Comparison of ENCODE assay signal across 24 cellular contexts in genomic region chr1:87786218-87786617, GRCh38.
DNase-seq lines count a peak whose midpoint lies in the region; ATAC-seq, FAIRE-seq and TF ChIP-seq lines count a peak whose summit lies in the region.
"Had no signal": no experiment of that assay in that cellular context is flagged by ENCODE, and none has a peak within 500 bp of the region (broad histone marks: within the 10 kb centered on the region; RNA-seq: fewer than 3 reads in every experiment).

No MANE protein-coding gene starts in this region.

- no peak for TF ChIP-seq EP300 in A549 (IDR thresholded peaks at IDR 0.05)
- no peak for TF ChIP-seq EP300 in K562 (IDR thresholded peaks at IDR 0.05; ENCODE audit: low read length)

- POLR2A ChIA-PET in A549 (lab: Yijun Ruan, JAX), result no interaction called here
- POLR2A ChIA-PET in K562 (lab: Yijun Ruan, JAX), result no interaction called here

- DNase-seq in A549 (ENCODE audit: low read depth in 1 of 2, low spot score in 1 of 2), result no peak
- no peak for DNase-seq in K562 (ENCODE audit: extremely low read depth in 1 of 4, low spot score in 3 of 4)
- no peak for DNase-seq in pancreas
- DNase-seq in NCI-H2196 (lab: John Stamatoyannopoulos, UW; ENCODE audit: unreplicated experiment), result no peak
- no peak for DNase-seq in GM19238 (ENCODE audit: insufficient read length, low spot score)
- DNase-seq: 8988T; CD4-positive, CD25-positive, alpha-beta regulatory T cell; CD8-positive, alpha-beta T cell; DMS 273 treated with DMSO at 0.1 percent for 48 hours; DMS79; EL; GDM1; GOT3 had no signal

- no peaks in the 10 kb centered on the region for H3K79me2 ChIP-seq in K562 (ENCODE audit: control insufficient read depth, insufficient read depth, low read length)

- TF ChIP-seq CTCF in A549 (IDR thresholded peaks at IDR 0.05) (no peak), K562 (IDR thresholded peaks at IDR 0.05 in 2 of 3, conservative IDR thresholded peaks at IDR 0.05 in 1 of 3; ENCODE audit: insufficient read depth in 2 of 3, low read depth in 1 of 3, low read length in 3 of 3) (no peak), pancreas (IDR thresholded peaks at IDR 0.05) (no peak)

- peak overlapping the region in 1 of 2 experiments; percentile 44; a peak in 1 of 6 replicates for H3K27ac ChIP-seq in A549
- peak overlapping the region; percentile 55; the same call in 2 of the 3 replicates for H3K27ac ChIP-seq in K562 (ENCODE audit: extremely low read depth, low read depth, low read length)
- peak overlapping the region; percentile 80 for H3K27ac ChIP-seq in mesodermal cell (ENCODE audit: low read depth, low read length, severe bottlenecking)
- H3K27ac ChIP-seq in pancreas, result peak overlapping the region in 2 of 4 donors; percentile 12 to 45
- H3K27ac ChIP-seq: BLaER1, C4-2B had no signal

- H3K27me3 Mint-ChIP-seq in activated T-helper 17 cell treated with anti-CD3 and anti-CD28 coated beads, Interleukin-2, amount 50 U/mL, for 72 hours, result peaks cover 8% of the 10 kb centered on the region
- H3K27me3 Mint-ChIP-seq: B cell; CD4-positive, CD25-positive, alpha-beta regulatory T cell had no signal

- intact Hi-C loops in K562 (cut with micrococcal nuclease), result no loop called here
- intact Hi-C loops in pancreas (cut with DNase I), result no loop called here

- no peak for TF ChIP-seq POLR2A in A549 (IDR thresholded peaks at IDR 0.05; ENCODE audit: low read length)
- TF ChIP-seq POLR2A in K562 (conservative IDR thresholded peaks at IDR 0.05), result no peak

- H3K9ac ChIP-seq in K562 (ENCODE audit: insufficient read depth in 1 of 2, low read depth in 2 of 2, low read length in 2 of 2), result no peak overlapping the region
- H3K9ac ChIP-seq: BLaER1 had no signal

- H3K4me1 Mint-ChIP-seq in activated T-helper 17 cell treated with anti-CD3 and anti-CD28 coated beads, Interleukin-2, amount 50 U/mL, for 72 hours, result no peaks in the 10 kb centered on the region
- H3K4me1 Mint-ChIP-seq: B cell; CD4-positive, CD25-positive, alpha-beta regulatory T cell had no signal

- FAIRE-seq in A549 (lab: Jason Lieb, UNC), result no peak
- no peak for FAIRE-seq in K562 (lab: Jason Lieb, UNC)
- FAIRE-seq in pancreas (lab: Jason Lieb, UNC), result no peak
- FAIRE-seq: D721Med, GM12878, GM18507, H54 had no signal

- CTCF ChIA-PET in A549 (lab: Yijun Ruan, JAX) (interaction anchor here (1.1 kb wide), 1 partner anchor 215 kb away, joined by 3 read pairs; no protein-coding TSS in a partner anchor), K562 (lab: Yijun Ruan, JAX; ENCODE audit: low intra/inter-chr PET ratio) (no interaction called here)

- H3K27me3 ChIP-seq in K562 (ENCODE audit: control insufficient read depth in 2 of 2, insufficient read depth in 2 of 2, low read length in 2 of 2) (no peaks in the 10 kb centered on the region), pancreas (no peaks in the 10 kb centered on the region)
- H3K27me3 ChIP-seq: BLaER1 had no signal

- TF ChIP-seq RAD21 in A549 (conservative IDR thresholded peaks at IDR 0.05 in 1 of 2, IDR thresholded peaks at IDR 0.05 in 1 of 2) (no peak), K562 (CRISPR knock-in tag; conservative IDR thresholded peaks at IDR 0.05 in 1 of 2, IDR thresholded peaks at IDR 0.05 in 1 of 2) (no peak)

- ATAC-seq in A549, result no peak
- no peak for ATAC-seq in K562
- ATAC-seq in pancreas, result peak in 3 of 4 donors; percentile 11 to 66 (median 61)
- no peak for ATAC-seq in esophagus mucosa
- no peak for ATAC-seq in activated T-helper 17 cell treated with anti-CD3 and anti-CD28 coated beads, Interleukin-2, amount 50 U/mL, for 72 hours (replicated peaks)
- ATAC-seq: CD8-positive, alpha-beta T cell; GM12878 had no signal

- H3K4me3 ChIP-seq in A549, result no peak overlapping the region
- H3K4me3 ChIP-seq in K562, result no peak overlapping the region
- no peak overlapping the region for H3K4me3 ChIP-seq in mesodermal cell (ENCODE audit: extremely low read depth, insufficient read depth, low read length, poor library complexity, severe bottlenecking)
- H3K4me3 ChIP-seq in pancreas, result no peak overlapping the region
- H3K4me3 ChIP-seq: BLaER1, GM12878, HAP-1 had no signal

- no peaks in the 10 kb centered on the region for H3K9me1 ChIP-seq in K562 (ENCODE audit: control insufficient read depth, insufficient read depth, low read length)

- H3K27ac Mint-ChIP-seq in activated T-helper 17 cell treated with anti-CD3 and anti-CD28 coated beads, Interleukin-2, amount 50 U/mL, for 72 hours, result no peak overlapping the region
- H3K27ac Mint-ChIP-seq: B cell; CD4-positive, CD25-positive, alpha-beta regulatory T cell; CD8-positive, alpha-beta T cell had no signal

- H3K36me3 ChIP-seq in K562 (ENCODE audit: control insufficient read depth, insufficient read depth, low read length) (no peaks in the 10 kb centered on the region), mesodermal cell (ENCODE audit: control insufficient read depth, insufficient read depth, low read length) (no peaks in the 10 kb centered on the region), pancreas (no peaks in the 10 kb centered on the region)
- H3K36me3 ChIP-seq: BLaER1, HAP-1 had no signal

- no CpG with 5 or more reads among the region's 1 CpG for WGBS in A549 (ENCODE audit: missing lambda C conversion rate)
- 0% methylated on average over 1 of the region's 1 CpG for WGBS in K562 (ENCODE audit: insufficient coverage, low coverage, missing lambda C conversion rate)
- WGBS in mesodermal cell (ENCODE audit: insufficient coverage in 2 of 2), 2 experiments, result 91% methylated on average over 1 of the region's 1 CpG; no CpG with 5 or more reads in 1 of the 2 experiments
- 13 to 20% methylated on average over 1 of the region's 1 CpG for WGBS in pancreas, 2 donors

- H3K4me2 ChIP-seq in A549, result 0 out of 3 replicates have a peak overlapping the region, but pooled peaks have one; percentile 26
- no peak overlapping the region for H3K4me2 ChIP-seq in K562 (ENCODE audit: insufficient read depth, low read length)
- H3K4me2 ChIP-seq: BLaER1 had no signal

- no peaks in the 10 kb centered on the region for H3K9me3 Mint-ChIP-seq in activated T-helper 17 cell treated with anti-CD3 and anti-CD28 coated beads, Interleukin-2, amount 50 U/mL, for 72 hours
- H3K9me3 Mint-ChIP-seq: CD8-positive, alpha-beta T cell had no signal

- H3K9me3 ChIP-seq in A549, result no peaks in the 10 kb centered on the region
- H3K9me3 ChIP-seq in K562 (replicated peaks; ENCODE audit: control insufficient read depth, insufficient read depth, low read depth, low read length), result no peaks in the 10 kb centered on the region
- no peaks in the 10 kb centered on the region for H3K9me3 ChIP-seq in mesodermal cell (ENCODE audit: control insufficient read depth, low read length)
- no peaks in the 10 kb centered on the region for H3K9me3 ChIP-seq in pancreas
- H3K9me3 ChIP-seq: BLaER1, HAP-1 had no signal

- no peak overlapping the region for H3K4me3 Mint-ChIP-seq in activated T-helper 17 cell treated with anti-CD3 and anti-CD28 coated beads, Interleukin-2, amount 50 U/mL, for 72 hours
- H3K4me3 Mint-ChIP-seq: B cell; CD4-positive, CD25-positive, alpha-beta regulatory T cell; CD8-positive, alpha-beta T cell had no signal

- H3K4me1 ChIP-seq in A549 (0 out of 3 replicates have a peak, but pooled peaks cover 7% of the 10 kb centered on the region), K562 (replicated peaks in 1 of 2; ENCODE audit: control insufficient read depth in 2 of 2, insufficient read depth in 2 of 2, low read length in 2 of 2) (no peaks in the 10 kb centered on the region), mesodermal cell (ENCODE audit: control insufficient read depth, insufficient read depth, low read length, poor library complexity, severe bottlenecking) (peaks cover 19% of the 10 kb centered on the region), pancreas (peaks cover 11 to 24% (median 14%) of the 10 kb centered on the region in 3 donors)
- H3K4me1 ChIP-seq: BLaER1, HAP-1 had no signal

- no TSS peak for BruUV-seq in K562 (replicated peaks; lab: Mats Ljungman, UMichigan)

- in situ Hi-C loops in K562 (cut with MboI), result no loop called here

- no peaks in the 10 kb centered on the region for H3K36me3 Mint-ChIP-seq in activated T-helper 17 cell treated with anti-CD3 and anti-CD28 coated beads, Interleukin-2, amount 50 U/mL, for 72 hours (ENCODE audit: low read depth)
- H3K36me3 Mint-ChIP-seq: CD4-positive, CD25-positive, alpha-beta regulatory T cell; CD8-positive, alpha-beta T cell had no signal

- no peak overlapping the region for H2AFZ ChIP-seq in K562 (ENCODE audit: low read depth, low read length)

- no peaks in the 10 kb centered on the region for H4K20me1 ChIP-seq in K562 (replicated peaks; ENCODE audit: control insufficient read depth, insufficient read depth, low read length)
- H4K20me1 ChIP-seq: BLaER1 had no signal

TF ChIP-seq in A549, 52 proteins besides CTCF, POLR2A, EP300 and RAD21 (continues in another document):
- TF ChIP-seq BHLHE40 (IDR thresholded peaks at IDR 0.05; ENCODE audit: low read depth, low read length) (no peak), ESRRA (IDR thresholded peaks at IDR 0.05; ENCODE audit: borderline replicate concordance, low read length) (no peak), TFCP2L1 (CRISPR knock-in tag; IDR thresholded peaks at IDR 0.05) (no peak), ZFP36 (IDR thresholded peaks at IDR 0.05; ENCODE audit: borderline replicate concordance, partially characterized antibody) (no peak), CHD4 (IDR thresholded peaks at IDR 0.05; ENCODE audit: borderline replicate concordance) (no peak), ZC3H11A (IDR thresholded peaks at IDR 0.05) (no peak), FOSB (CRISPR knock-in tag; IDR thresholded peaks at IDR 0.05) (no peak), EHMT2 (IDR thresholded peaks at IDR 0.05; ENCODE audit: low read depth) (no peak), MAFK (IDR thresholded peaks at IDR 0.05; ENCODE audit: partially characterized antibody) (no peak), JUNB (IDR thresholded peaks at IDR 0.05) (no peak), TP53 (CRISPR knock-in tag; IDR thresholded peaks at IDR 0.05) (no peak), NR3C1 (IDR thresholded peaks at IDR 0.05) (no peak)

TF ChIP-seq in K562, 482 proteins besides CTCF, POLR2A, EP300 and RAD21 (continues in another document):
- TF ChIP-seq BRF1 (IDR thresholded peaks at IDR 0.05; ENCODE audit: borderline replicate concordance, extremely low read depth, insufficient read length) (no peak), RAD51 (IDR thresholded peaks at IDR 0.05; ENCODE audit: borderline replicate concordance, low read depth) (no peak)

Comparison
In these comparisons a context has a peak if more than half of its experiments do, and no peak if none do; other contexts are left out.
1. ATAC-seq: peak in pancreas (3 of 4); none in A549 (0 of 2), K562 (single experiment), esophagus mucosa (single experiment) and activated T-helper 17 cell treated with anti-CD3 and anti-CD28 coated beads, Interleukin-2, amount 50 U/mL, for 72 hours (single experiment).